Comparison of ENCODE assay signal across 8 cellular contexts in genomic region chr2:209331291-209331844, GRCh38.
DNase-seq lines count a peak whose midpoint lies in the region; ATAC-seq and TF ChIP-seq lines count a peak whose summit lies in the region.

No MANE protein-coding gene starts in this region.

- peak; percentile 4 for DNase-seq in DMS 273 treated with DMSO at 0.1 percent for 48 hours (lab: John Stamatoyannopoulos, UW)
- peak; percentile 61 for DNase-seq in SK-MEL-5 (ENCODE audit: low read depth, low spot score)
- peak; percentile 40 for DNase-seq in inferior parietal cortex (ENCODE audit: extremely low spot score)
- DNase-seq in ecto neural progenitor cell (ENCODE audit: low spot score): no peak
- no peak for DNase-seq in naive thymus-derived CD8-positive, alpha-beta T cell
- DNase-seq in activated CD4-positive, alpha-beta T cell treated with anti-CD3 and anti-CD28 coated beads for 1 hour: no peak

- H3K4me3 Mint-ChIP-seq in naive thymus-derived CD8-positive, alpha-beta T cell: no peak overlapping the region

- TF ChIP-seq EP300 in Ishikawa (IDR thresholded peaks at IDR 0.05; ENCODE audit: borderline replicate concordance): no peak

- no peaks in the 10 kb centered on the region for H3K9me3 Mint-ChIP-seq in naive thymus-derived CD8-positive, alpha-beta T cell

- POLR2A ChIA-PET in naive thymus-derived CD8-positive, alpha-beta T cell (lab: Charles Lee): no interaction called here

- H3K27me3 Mint-ChIP-seq in naive thymus-derived CD8-positive, alpha-beta T cell: no peaks in the 10 kb centered on the region

- TF ChIP-seq RAD21 in Ishikawa (IDR thresholded peaks at IDR 0.05; ENCODE audit: low read depth): peak; percentile 66

- no peak for ATAC-seq in HG03571 (IDR thresholded peaks at IDR 0.05; ENCODE audit: unreplicated experiment)
- no peak for ATAC-seq in naive thymus-derived CD8-positive, alpha-beta T cell

- H3K4me1 Mint-ChIP-seq in naive thymus-derived CD8-positive, alpha-beta T cell: no peaks in the 10 kb centered on the region

- no peak overlapping the region for H3K27ac Mint-ChIP-seq in naive thymus-derived CD8-positive, alpha-beta T cell

- in situ Hi-C loops in SK-MEL-5 (cut with HindIII; ENCODE audit: low pct_unique_long_range_greater_than_20kb, low sequenced_read_pairs): no loop called here

- H3K36me3 Mint-ChIP-seq in naive thymus-derived CD8-positive, alpha-beta T cell: no peaks in the 10 kb centered on the region

TF ChIP-seq in Ishikawa, 13 proteins besides CTCF, POLR2A, EP300 and RAD21:
- no peak for TF ChIP-seq YY1 (IDR thresholded peaks at IDR 0.05; ENCODE audit: low read depth)
- no peak for TF ChIP-seq NFIC (IDR thresholded peaks at IDR 0.05)
- TF ChIP-seq CREB1 (IDR thresholded peaks at IDR 0.05; ENCODE audit: low read depth): no peak
- TF ChIP-seq USF1 (IDR thresholded peaks at IDR 0.05): no peak

Comparison
In these comparisons a context has a peak if more than half of its experiments do, and no peak if none do; other contexts are left out.
1. DNase-seq: peak in DMS 273 treated with DMSO at 0.1 percent for 48 hours (single experiment), SK-MEL-5 (single experiment) and inferior parietal cortex (single experiment); none in ecto neural progenitor cell (single experiment), naive thymus-derived CD8-positive, alpha-beta T cell (0 of 10) and activated CD4-positive, alpha-beta T cell treated with anti-CD3 and anti-CD28 coated beads for 1 hour (single experiment).